ENCODE assay signal across 1 cellular context in the genomic region with DNA sequence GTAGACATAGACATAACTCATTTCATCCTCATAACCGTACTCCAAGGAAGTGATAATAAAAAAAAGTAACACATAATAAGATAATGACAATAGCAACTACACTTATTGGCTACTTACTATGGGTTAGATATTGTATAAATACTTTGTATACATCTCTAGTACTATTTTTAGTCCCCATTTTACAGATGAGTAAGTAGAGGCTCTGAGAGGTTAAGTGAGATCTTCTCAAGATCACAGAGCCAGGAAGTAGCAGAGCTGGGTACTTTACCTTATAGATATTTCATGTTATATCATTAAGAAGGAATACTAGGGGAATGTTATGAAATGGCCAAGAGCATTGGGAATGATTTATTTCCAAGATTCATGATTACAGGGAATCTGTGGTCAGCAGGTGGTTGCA.
TF ChIP-seq lines count a peak whose summit lies in the region.

No MANE protein-coding gene starts in this region.

TF ChIP-seq in K562, 482 proteins besides CTCF, POLR2A, EP300 and RAD21 (continued from another document):
- TF ChIP-seq, protein P1, sequence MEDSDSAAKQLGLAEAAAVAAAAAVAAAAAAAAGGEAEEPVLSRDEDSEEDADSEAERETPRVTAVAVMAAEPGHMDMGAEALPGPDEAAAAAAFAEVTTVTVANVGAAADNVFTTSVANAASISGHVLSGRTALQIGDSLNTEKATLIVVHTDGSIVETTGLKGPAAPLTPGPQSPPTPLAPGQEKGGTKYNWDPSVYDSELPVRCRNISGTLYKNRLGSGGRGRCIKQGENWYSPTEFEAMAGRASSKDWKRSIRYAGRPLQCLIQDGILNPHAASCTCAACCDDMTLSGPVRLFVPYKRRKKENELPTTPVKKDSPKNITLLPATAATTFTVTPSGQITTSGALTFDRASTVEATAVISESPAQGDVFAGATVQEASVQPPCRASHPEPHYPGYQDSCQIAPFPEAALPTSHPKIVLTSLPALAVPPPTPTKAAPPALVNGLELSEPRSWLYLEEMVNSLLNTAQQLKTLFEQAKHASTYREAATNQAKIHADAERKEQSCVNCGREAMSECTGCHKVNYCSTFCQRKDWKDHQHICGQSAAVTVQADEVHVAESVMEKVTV (CRISPR knock-in tag; IDR thresholded peaks at IDR 0.05), result no peak
- TF ChIP-seq ESRRA (IDR thresholded peaks at IDR 0.05; ENCODE audit: borderline replicate concordance, low read depth), result peak; percentile 51; the same call in 1 of the 2 replicates
